ENCODE assay signal across 13 cellular contexts in genomic region chr3:46908294-46908985, GRCh38. TPM values are rescaled to one million over a fixed set of nuclear protein-coding genes. Genes with fewer than 3 reads are reported as not detected.
DNase-seq lines count a peak whose midpoint lies in the region; ATAC-seq and TF ChIP-seq lines count a peak whose summit lies in the region.
"Had no signal": no experiment of that assay in that cellular context is flagged by ENCODE, and none has a peak within 500 bp of the region (broad histone marks: within the 10 kb centered on the region; RNA-seq: fewer than 3 reads in every experiment).

No MANE protein-coding gene starts in this region.

- no peak overlapping the region for H2AFZ ChIP-seq in mesenchymal stem cell (ENCODE audit: low read depth, low read length)

- no peak overlapping the region for H2BK120ac ChIP-seq in mesenchymal stem cell (ENCODE audit: low read depth, low read length)

- peak overlapping the region in 1 of 2 experiments; percentile 12 for H3K14ac ChIP-seq in mesenchymal stem cell (ENCODE audit: low read length in 2 of 2)

- POLR2A ChIA-PET in naive thymus-derived CD4-positive, alpha-beta T cell (lab: Charles Lee): no interaction called here

- no peak for ATAC-seq in naive thymus-derived CD4-positive, alpha-beta T cell

- DNase-seq in AG08395 (ENCODE audit: low spot score) (peak; percentile 61), NT2/D1 (ENCODE audit: low read depth, low spot score) (no peak), epithelial cell of proximal tubule (ENCODE audit: low read depth) (no peak), mesenchymal stem cell (no peak), COR-L47 (lab: John Stamatoyannopoulos, UW) (no peak), nephron progenitor cell (no peak)
- no peak for DNase-seq in naive thymus-derived CD4-positive, alpha-beta T cell
- no peak for DNase-seq in stimulated activated naive CD4-positive, alpha-beta T cell treated with Interleukin-2 at 50 U/mL for 16 hours (lab: John Stamatoyannopoulos, UW)
- DNase-seq: activated T-cell treated with anti-CD3 and anti-CD28 coated beads, Interleukin-2, amount 50 U/mL, for 1 hour; CD4-positive, alpha-beta T cell; NCI-H510A had no signal

- peak overlapping the region; percentile 8 for H4K91ac ChIP-seq in mesenchymal stem cell (ENCODE audit: low read length)

- H3K23ac ChIP-seq in mesenchymal stem cell (ENCODE audit: low read length in 2 of 2): peak overlapping the region in 1 of 2 experiments; percentile 14

- intact Hi-C loops in naive thymus-derived CD4-positive, alpha-beta T cell (cut with micrococcal nuclease): no loop called here

- H3K4me3 ChIP-seq in NT2/D1 (ENCODE audit: insufficient read length, low read depth): no peak overlapping the region
- no peak overlapping the region for H3K4me3 ChIP-seq in epithelial cell of proximal tubule (ENCODE audit: low read depth, low read length)
- peak overlapping the region in 1 of 2 experiments; percentile 52 for H3K4me3 ChIP-seq in mesenchymal stem cell (ENCODE audit: insufficient read depth in 1 of 2, low read depth in 1 of 2, low read length in 2 of 2)
- no peak overlapping the region for H3K4me3 ChIP-seq in naive thymus-derived CD4-positive, alpha-beta T cell (ENCODE audit: low read length)

- 86% methylated on average over 21 of the region's 24 CpGs for WGBS in mesenchymal stem cell

- no peak overlapping the region for H2AK5ac ChIP-seq in mesenchymal stem cell (ENCODE audit: low read length, severe bottlenecking)

- H3K4me1 ChIP-seq in NT2/D1 (ENCODE audit: insufficient read depth, insufficient read length): peaks cover 19% of the 10 kb centered on the region
- H3K4me1 ChIP-seq in mesenchymal stem cell (ENCODE audit: control insufficient read depth, insufficient read depth, low read depth, low read length): peaks cover 18% of the 10 kb centered on the region
- peaks cover 10 to 11% of the 10 kb centered on the region in 2 donors for H3K4me1 ChIP-seq in naive thymus-derived CD4-positive, alpha-beta T cell (ENCODE audit: control insufficient read depth in 2 of 2, insufficient read depth in 2 of 2, low read length in 2 of 2)

- no peak overlapping the region for H3K27ac ChIP-seq in mesenchymal stem cell (ENCODE audit: low read length, poor library complexity, severe bottlenecking)
- H3K27ac ChIP-seq in naive thymus-derived CD4-positive, alpha-beta T cell (ENCODE audit: low read depth, low read length): no peak overlapping the region
- H3K27ac ChIP-seq: neutrophil had no signal

- H3K36me3 ChIP-seq in NT2/D1 (ENCODE audit: insufficient read depth, insufficient read length, low read length) (no peaks in the 10 kb centered on the region), mesenchymal stem cell (ENCODE audit: control insufficient read depth in 1 of 2, insufficient read depth in 2 of 2, low read depth in 1 of 2, low read length in 2 of 2) (no peaks in the 10 kb centered on the region)
- no peaks in the 10 kb centered on the region for H3K36me3 ChIP-seq in naive thymus-derived CD4-positive, alpha-beta T cell (ENCODE audit: control insufficient read depth in 2 of 3, insufficient read depth in 3 of 3, low read length in 3 of 3)
- H3K36me3 ChIP-seq: neutrophil had no signal

- no peaks in the 10 kb centered on the region for H3K27me3 Mint-ChIP-seq in naive thymus-derived CD4-positive, alpha-beta T cell
- H3K27me3 Mint-ChIP-seq in nephron progenitor cell (ENCODE audit: low read depth, poor library complexity): no peaks in the 10 kb centered on the region
- H3K27me3 Mint-ChIP-seq: CD4-positive, alpha-beta T cell had no signal

- H3K79me1 ChIP-seq in mesenchymal stem cell (replicated peaks; ENCODE audit: low read length, poor library complexity, severe bottlenecking): peaks cover 1% of the 10 kb centered on the region

- H3K27me3 ChIP-seq in NT2/D1 (ENCODE audit: insufficient read depth, insufficient read length) (no peaks in the 10 kb centered on the region), mesenchymal stem cell (ENCODE audit: control insufficient read depth in 1 of 2, insufficient read depth in 1 of 2, low read length in 2 of 2) (peaks cover 0 to 18% of the 10 kb centered on the region in 2 experiments)
- no peaks in the 10 kb centered on the region for H3K27me3 ChIP-seq in naive thymus-derived CD4-positive, alpha-beta T cell (ENCODE audit: control insufficient read depth in 2 of 2, insufficient read depth in 2 of 2, low read length in 2 of 2)
- H3K27me3 ChIP-seq: neutrophil had no signal

- no peak overlapping the region for H3K4ac ChIP-seq in mesenchymal stem cell (ENCODE audit: low read depth in 1 of 2, low read length in 2 of 2)

- no peak overlapping the region for H3K18ac ChIP-seq in mesenchymal stem cell (ENCODE audit: low read depth in 1 of 2, low read length in 2 of 2)

- H2BK5ac ChIP-seq in mesenchymal stem cell (ENCODE audit: low read depth, low read length, poor library complexity, severe bottlenecking): no peak overlapping the region

- no peak overlapping the region for H2BK12ac ChIP-seq in mesenchymal stem cell (ENCODE audit: low read length in 2 of 2)

- H3K4me3 Mint-ChIP-seq in naive thymus-derived CD4-positive, alpha-beta T cell: no peak overlapping the region
- H3K4me3 Mint-ChIP-seq in nephron progenitor cell: no peak overlapping the region
- H3K4me3 Mint-ChIP-seq: CD4-positive, alpha-beta T cell had no signal

- no peaks in the 10 kb centered on the region for H3K9me3 Mint-ChIP-seq in naive thymus-derived CD4-positive, alpha-beta T cell
- H3K9me3 Mint-ChIP-seq in nephron progenitor cell: no peaks in the 10 kb centered on the region
- H3K9me3 Mint-ChIP-seq: CD4-positive, alpha-beta T cell had no signal

- H3K9ac ChIP-seq in NT2/D1 (ENCODE audit: insufficient read length, low read depth) (peak overlapping the region; percentile 12), mesenchymal stem cell (ENCODE audit: low read length) (peak overlapping the region; percentile 48)

- H3K4me2 ChIP-seq in mesenchymal stem cell (ENCODE audit: low read length, poor library complexity, severe bottlenecking): no peak overlapping the region

- TF ChIP-seq CTCF in epithelial cell of proximal tubule (conservative IDR thresholded peaks at IDR 0.05; ENCODE audit: low read depth, low read length) (peak; percentile 53), nephron progenitor cell (IDR thresholded peaks at IDR 0.05) (no peak)

- H3K9me3 ChIP-seq in NT2/D1 (ENCODE audit: insufficient read depth, low read length) (no peaks in the 10 kb centered on the region), mesenchymal stem cell (ENCODE audit: control insufficient read depth, low read length) (no peaks in the 10 kb centered on the region)
- no peaks in the 10 kb centered on the region for H3K9me3 ChIP-seq in naive thymus-derived CD4-positive, alpha-beta T cell (ENCODE audit: control insufficient read depth in 2 of 3, low read length in 3 of 3)
- H3K9me3 ChIP-seq: neutrophil had no signal

- peaks cover 0 to 3% (median 0%) of the 10 kb centered on the region in 5 donors for H3K36me3 Mint-ChIP-seq in naive thymus-derived CD4-positive, alpha-beta T cell
- peaks cover 11% of the 10 kb centered on the region for H3K36me3 Mint-ChIP-seq in nephron progenitor cell (ENCODE audit: low read depth)

- peaks cover 5 to 11% (median 9%) of the 10 kb centered on the region in 7 donors for H3K4me1 Mint-ChIP-seq in naive thymus-derived CD4-positive, alpha-beta T cell
- peaks cover 4% of the 10 kb centered on the region for H3K4me1 Mint-ChIP-seq in nephron progenitor cell

- no peak overlapping the region for H4K8ac ChIP-seq in mesenchymal stem cell (ENCODE audit: low read length)

- H3K27ac Mint-ChIP-seq in naive thymus-derived CD4-positive, alpha-beta T cell: no peak overlapping the region
- no peak overlapping the region for H3K27ac Mint-ChIP-seq in nephron progenitor cell
- H3K27ac Mint-ChIP-seq: CD4-positive, alpha-beta T cell had no signal

- no peak overlapping the region for H2BK15ac ChIP-seq in mesenchymal stem cell (ENCODE audit: low read depth, poor library complexity, severe bottlenecking)

- CTCF ChIA-PET in naive thymus-derived CD4-positive, alpha-beta T cell (lab: Charles Lee): interaction anchor here (0.8 to 1.7 kb wide), 4 partner anchors 8 to 205 kb away, joined by 3 to 8 read pairs (median 4); no protein-coding TSS in a partner anchor

RNA-seq across cellular contexts. Expression of gene PTH1R, which starts 30.9 kb away (rescaled TPM):
- total RNA-seq in epithelial cell of proximal tubule: 1.2 and 11.5 TPM in 2 replicates
- polyA plus RNA-seq in mesenchymal stem cell (2013, experiment 1 of 2): 0.15 TPM
- 0.27 TPM for polyA plus RNA-seq in mesenchymal stem cell (2013, experiment 2 of 2)
- not detected for total RNA-seq in naive thymus-derived CD4-positive, alpha-beta T cell
- polyA plus RNA-seq in naive thymus-derived CD4-positive, alpha-beta T cell: not detected
- total RNA-seq: CD4-positive, alpha-beta T cell; T-helper 2 cell treated with Interferon-gamma antibody and Interleukin-4, amounts not matched to agents 100 ng/mL and 5 ng/mL, for 36 hours had no signal

RNA-seq across cellular contexts. Expression of gene MYL3, which starts 45.2 kb away (rescaled TPM):
- total RNA-seq in epithelial cell of proximal tubule: 4.2 TPM in 1 of 2 replicates, not detected in the other
- polyA plus RNA-seq in mesenchymal stem cell (2013, experiment 1 of 2): 0.25 TPM
- 0.14 TPM for polyA plus RNA-seq in mesenchymal stem cell (2013, experiment 2 of 2)
- not detected for total RNA-seq in naive thymus-derived CD4-positive, alpha-beta T cell
- not detected for polyA plus RNA-seq in naive thymus-derived CD4-positive, alpha-beta T cell
- total RNA-seq: CD4-positive, alpha-beta T cell; T-helper 2 cell treated with Interferon-gamma antibody and Interleukin-4, amounts not matched to agents 100 ng/mL and 5 ng/mL, for 36 hours had no signal
